Comparison of ENCODE assay signal across 3 cellular contexts in the genomic region with DNA sequence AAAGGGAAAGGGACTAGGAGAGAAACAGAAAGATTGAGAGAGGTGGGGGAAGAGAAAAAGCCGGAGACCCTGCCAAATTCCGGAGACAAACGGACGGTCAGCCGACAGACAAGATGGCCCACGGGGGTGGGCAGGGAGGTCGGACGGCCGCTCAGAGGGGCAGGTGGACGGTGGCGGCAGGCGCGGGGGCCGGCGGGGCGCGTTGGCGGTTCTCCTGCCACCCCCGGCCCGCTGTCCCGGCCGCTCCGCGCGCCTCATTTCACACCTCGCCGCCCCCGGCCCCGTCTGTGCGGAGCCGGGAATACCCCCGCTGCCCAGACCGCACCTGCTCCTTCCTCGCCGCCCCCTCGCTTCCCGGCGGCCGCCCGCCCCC.
TF ChIP-seq lines count a peak whose summit lies in the region.

No MANE protein-coding gene starts in this region.

TF ChIP-seq in A549, 52 proteins besides CTCF, POLR2A, EP300 and RAD21:
- no peak for TF ChIP-seq CBX2 (IDR thresholded peaks at IDR 0.05; ENCODE audit: borderline replicate concordance, low read depth)
- TF ChIP-seq JUNB (IDR thresholded peaks at IDR 0.05), result no peak
- no peak for TF ChIP-seq BHLHE40 (IDR thresholded peaks at IDR 0.05; ENCODE audit: low read depth, low read length)
- TF ChIP-seq FOXS1 (CRISPR knock-in tag; IDR thresholded peaks at IDR 0.05), result no peak
- no peak for TF ChIP-seq EHF (CRISPR knock-in tag; IDR thresholded peaks at IDR 0.05)
- TF ChIP-seq HDAC2 (IDR thresholded peaks at IDR 0.05), result no peak
- no peak for TF ChIP-seq ATOH8 (CRISPR knock-in tag; IDR thresholded peaks at IDR 0.05; ENCODE audit: low read depth)
- TF ChIP-seq, protein P1, sequence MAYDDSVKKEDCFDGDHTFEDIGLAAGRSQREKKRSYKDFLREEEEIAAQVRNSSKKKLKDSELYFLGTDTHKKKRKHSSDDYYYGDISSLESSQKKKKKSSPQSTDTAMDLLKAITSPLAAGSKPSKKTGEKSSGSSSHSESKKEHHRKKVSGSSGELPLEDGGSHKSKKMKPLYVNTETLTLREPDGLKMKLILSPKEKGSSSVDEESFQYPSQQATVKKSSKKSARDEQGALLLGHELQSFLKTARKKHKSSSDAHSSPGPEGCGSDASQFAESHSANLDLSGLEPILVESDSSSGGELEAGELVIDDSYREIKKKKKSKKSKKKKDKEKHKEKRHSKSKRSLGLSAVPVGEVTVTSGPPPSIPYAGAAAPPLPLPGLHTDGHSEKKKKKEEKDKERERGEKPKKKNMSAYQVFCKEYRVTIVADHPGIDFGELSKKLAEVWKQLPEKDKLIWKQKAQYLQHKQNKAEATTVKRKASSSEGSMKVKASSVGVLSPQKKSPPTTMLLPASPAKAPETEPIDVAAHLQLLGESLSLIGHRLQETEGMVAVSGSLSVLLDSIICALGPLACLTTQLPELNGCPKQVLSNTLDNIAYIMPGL (CRISPR knock-in tag; IDR thresholded peaks at IDR 0.05; ENCODE audit: borderline replicate concordance), result no peak
- no peak for TF ChIP-seq TP53 (CRISPR knock-in tag; IDR thresholded peaks at IDR 0.05)
- TF ChIP-seq KDM1A (IDR thresholded peaks at IDR 0.05; ENCODE audit: low read depth), result no peak
- TF ChIP-seq, protein P2, sequence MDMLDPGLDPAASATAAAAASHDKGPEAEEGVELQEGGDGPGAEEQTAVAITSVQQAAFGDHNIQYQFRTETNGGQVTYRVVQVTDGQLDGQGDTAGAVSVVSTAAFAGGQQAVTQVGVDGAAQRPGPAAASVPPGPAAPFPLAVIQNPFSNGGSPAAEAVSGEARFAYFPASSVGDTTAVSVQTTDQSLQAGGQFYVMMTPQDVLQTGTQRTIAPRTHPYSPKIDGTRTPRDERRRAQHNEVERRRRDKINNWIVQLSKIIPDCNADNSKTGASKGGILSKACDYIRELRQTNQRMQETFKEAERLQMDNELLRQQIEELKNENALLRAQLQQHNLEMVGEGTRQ (IDR thresholded peaks at IDR 0.05), result no peak
- TF ChIP-seq RCOR1 (IDR thresholded peaks at IDR 0.05; ENCODE audit: low read depth, low read length), result no peak
- TF ChIP-seq RARB (CRISPR knock-in tag; IDR thresholded peaks at IDR 0.05), result no peak
- TF ChIP-seq, protein P3, sequence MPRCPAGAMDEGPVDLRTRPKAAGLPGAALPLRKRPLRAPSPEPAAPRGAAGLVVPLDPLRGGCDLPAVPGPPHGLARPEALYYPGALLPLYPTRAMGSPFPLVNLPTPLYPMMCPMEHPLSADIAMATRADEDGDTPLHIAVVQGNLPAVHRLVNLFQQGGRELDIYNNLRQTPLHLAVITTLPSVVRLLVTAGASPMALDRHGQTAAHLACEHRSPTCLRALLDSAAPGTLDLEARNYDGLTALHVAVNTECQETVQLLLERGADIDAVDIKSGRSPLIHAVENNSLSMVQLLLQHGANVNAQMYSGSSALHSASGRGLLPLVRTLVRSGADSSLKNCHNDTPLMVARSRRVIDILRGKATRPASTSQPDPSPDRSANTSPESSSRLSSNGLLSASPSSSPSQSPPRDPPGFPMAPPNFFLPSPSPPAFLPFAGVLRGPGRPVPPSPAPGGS (IDR thresholded peaks at IDR 0.05), result no peak
TF ChIP-seq in A549: peak in this region for 0.

TF ChIP-seq in GM23338, 12 proteins besides CTCF, POLR2A, EP300 and RAD21 (continues in another document):
- TF ChIP-seq, protein P4, sequence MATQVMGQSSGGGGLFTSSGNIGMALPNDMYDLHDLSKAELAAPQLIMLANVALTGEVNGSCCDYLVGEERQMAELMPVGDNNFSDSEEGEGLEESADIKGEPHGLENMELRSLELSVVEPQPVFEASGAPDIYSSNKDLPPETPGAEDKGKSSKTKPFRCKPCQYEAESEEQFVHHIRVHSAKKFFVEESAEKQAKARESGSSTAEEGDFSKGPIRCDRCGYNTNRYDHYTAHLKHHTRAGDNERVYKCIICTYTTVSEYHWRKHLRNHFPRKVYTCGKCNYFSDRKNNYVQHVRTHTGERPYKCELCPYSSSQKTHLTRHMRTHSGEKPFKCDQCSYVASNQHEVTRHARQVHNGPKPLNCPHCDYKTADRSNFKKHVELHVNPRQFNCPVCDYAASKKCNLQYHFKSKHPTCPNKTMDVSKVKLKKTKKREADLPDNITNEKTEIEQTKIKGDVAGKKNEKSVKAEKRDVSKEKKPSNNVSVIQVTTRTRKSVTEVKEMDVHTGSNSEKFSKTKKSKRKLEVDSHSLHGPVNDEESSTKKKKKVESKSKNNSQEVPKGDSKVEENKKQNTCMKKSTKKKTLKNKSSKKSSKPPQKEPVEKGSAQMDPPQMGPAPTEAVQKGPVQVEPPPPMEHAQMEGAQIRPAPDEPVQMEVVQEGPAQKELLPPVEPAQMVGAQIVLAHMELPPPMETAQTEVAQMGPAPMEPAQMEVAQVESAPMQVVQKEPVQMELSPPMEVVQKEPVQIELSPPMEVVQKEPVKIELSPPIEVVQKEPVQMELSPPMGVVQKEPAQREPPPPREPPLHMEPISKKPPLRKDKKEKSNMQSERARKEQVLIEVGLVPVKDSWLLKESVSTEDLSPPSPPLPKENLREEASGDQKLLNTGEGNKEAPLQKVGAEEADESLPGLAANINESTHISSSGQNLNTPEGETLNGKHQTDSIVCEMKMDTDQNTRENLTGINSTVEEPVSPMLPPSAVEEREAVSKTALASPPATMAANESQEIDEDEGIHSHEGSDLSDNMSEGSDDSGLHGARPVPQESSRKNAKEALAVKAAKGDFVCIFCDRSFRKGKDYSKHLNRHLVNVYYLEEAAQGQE (IDR thresholded peaks at IDR 0.05; ENCODE audit: unreplicated experiment), result no peak
- peak; percentile 47 for TF ChIP-seq EZH2phosphoT487 (IDR thresholded peaks at IDR 0.05; ENCODE audit: unreplicated experiment)

TF ChIP-seq in K562, 482 proteins besides CTCF, POLR2A, EP300 and RAD21:
- TF ChIP-seq ZNF584 (CRISPR knock-in tag; IDR thresholded peaks at IDR 0.05; ENCODE audit: low read depth), result no peak
